2 cellular contexts compared by ENCODE assay signal in genomic region chr4:49032440-49033161, GRCh38.
TF ChIP-seq lines count a peak whose summit lies in the region.

No MANE protein-coding gene starts in this region.

TF ChIP-seq in IMR-90, 13 proteins besides CTCF, POLR2A, EP300 and RAD21 (continued from another document):
- no peak for TF ChIP-seq BHLHE40 (IDR thresholded peaks at IDR 0.05; ENCODE audit: low read depth, low read length)
- no peak for TF ChIP-seq MAZ (IDR thresholded peaks at IDR 0.05; ENCODE audit: borderline replicate concordance, low read depth, low read length)
- TF ChIP-seq CHD1 (IDR thresholded peaks at IDR 0.05; ENCODE audit: low read depth, low read length) = no peak
- TF ChIP-seq USF2 (IDR thresholded peaks at IDR 0.05; ENCODE audit: low read depth, low read length) = no peak
- peak; percentile 23; the same call in 1 of the 2 replicates for TF ChIP-seq SMC3 (IDR thresholded peaks at IDR 0.05; ENCODE audit: low read depth, low read length)
- no peak for TF ChIP-seq ELK1 (IDR thresholded peaks at IDR 0.05; ENCODE audit: borderline replicate concordance, low read depth, low read length)
- TF ChIP-seq RCOR1 (IDR thresholded peaks at IDR 0.05; ENCODE audit: insufficient replicate concordance, low read length) = no peak

TF ChIP-seq in liver, 16 proteins besides CTCF, POLR2A, EP300 and RAD21 (continued from another document):
- TF ChIP-seq REST (IDR thresholded peaks at IDR 0.05) (no peak), HNF4G (IDR thresholded peaks at IDR 0.05) (no peak), FOXA2 (IDR thresholded peaks at IDR 0.05) (no peak), SP1 (IDR thresholded peaks at IDR 0.05) (no peak), FOXA1 (IDR thresholded peaks at IDR 0.05) (no peak), HNF4A (conservative IDR thresholded peaks at IDR 0.05) (no peak), MAX (IDR thresholded peaks at IDR 0.05) (no peak), ZBTB33 (IDR thresholded peaks at IDR 0.05) (no peak), YY1 (IDR thresholded peaks at IDR 0.05) (no peak), EGR1 (IDR thresholded peaks at IDR 0.05; ENCODE audit: low read depth in 2 of 2) (no peak), NR2F2 (IDR thresholded peaks at IDR 0.05) (no peak), JUND (IDR thresholded peaks at IDR 0.05) (no peak), GABPA (IDR thresholded peaks at IDR 0.05 in 1 of 2, conservative IDR thresholded peaks at IDR 0.05 in 1 of 2) (no peak), RXRA (IDR thresholded peaks at IDR 0.05) (no peak)
